In genomic region chr2:121019073-121019472, GRCh38 we compare ENCODE assay signal across 15 cellular contexts.
DNase-seq lines count a peak whose midpoint lies in the region; ATAC-seq and TF ChIP-seq lines count a peak whose summit lies in the region.
"Had no signal": no experiment of that assay in that cellular context is flagged by ENCODE, and none has a peak within 500 bp of the region (broad histone marks: within the 10 kb centered on the region; RNA-seq: fewer than 3 reads in every experiment).

No MANE protein-coding gene starts in this region.

- DNase-seq in RPMI8226 (peak; percentile 56), foreskin melanocyte (peak; percentile 18), midbrain (lab: John Stamatoyannopoulos, UW) (peak; percentile 4), type B pancreatic cell (ENCODE audit: extremely low spot score, unreplicated experiment) (peak; percentile 51), NCI-H345 (lab: John Stamatoyannopoulos, UW) (no peak), mesenchymal stem cell (no peak), NCI-H2029 (lab: John Stamatoyannopoulos, UW) (no peak)
- DNase-seq: activated naive CD8-positive, alpha-beta T cell treated with anti-CD3 and anti-CD28 coated beads, Interleukin-2, amount 50 U/mL, for 24 hours; cortex of kidney; GM23248; OCI-M1; T-helper 1 cell had no signal

- no peak overlapping the region for H2BK12ac ChIP-seq in mesenchymal stem cell (ENCODE audit: low read length in 2 of 2)

- no peak for ATAC-seq in GM21786 (IDR thresholded peaks at IDR 0.05; ENCODE audit: unreplicated experiment)
- ATAC-seq: activated CD4-positive, CD25-positive, alpha-beta regulatory T cell treated with anti-CD3 and anti-CD28 coated beads, Interleukin-2, amount 50 U/mL, for 24 hours; activated naive CD8-positive, alpha-beta T cell treated with anti-CD3 and anti-CD28 coated beads, Interleukin-2, amount 50 U/mL, for 24 hours had no signal

- H3K9ac ChIP-seq in mesenchymal stem cell (ENCODE audit: low read length) = no peak overlapping the region
- H3K9ac ChIP-seq: BLaER1, GM23248 had no signal

- H3K27ac ChIP-seq in mesenchymal stem cell (ENCODE audit: low read length, poor library complexity, severe bottlenecking) = no peak overlapping the region
- H3K27ac ChIP-seq: BLaER1, GM23248 had no signal

- no peak overlapping the region for H3K27ac Mint-ChIP-seq in type B pancreatic cell
- H3K27ac Mint-ChIP-seq: activated naive CD8-positive, alpha-beta T cell treated with anti-CD3 and anti-CD28 coated beads, Interleukin-2, amount 50 U/mL, for 24 hours had no signal

- no peaks in the 10 kb centered on the region for H3K36me3 ChIP-seq in mesenchymal stem cell (ENCODE audit: control insufficient read depth in 1 of 2, insufficient read depth in 2 of 2, low read depth in 1 of 2, low read length in 2 of 2)
- H3K36me3 ChIP-seq: BLaER1 had no signal

- peaks cover 9 to 22% of the 10 kb centered on the region in 2 experiments for H3K27me3 ChIP-seq in mesenchymal stem cell (ENCODE audit: control insufficient read depth in 1 of 2, insufficient read depth in 1 of 2, low read length in 2 of 2)
- H3K27me3 ChIP-seq: BLaER1 had no signal

- no peak overlapping the region for H3K14ac ChIP-seq in mesenchymal stem cell (ENCODE audit: low read length in 2 of 2)

- WGBS in mesenchymal stem cell = 83% methylated on average over 12 of the region's 12 CpGs

- peaks cover 13% of the 10 kb centered on the region for H3K27me3 Mint-ChIP-seq in type B pancreatic cell

- H3K4me2 ChIP-seq in mesenchymal stem cell (ENCODE audit: low read length, poor library complexity, severe bottlenecking) = no peak overlapping the region
- H3K4me2 ChIP-seq: BLaER1 had no signal

- TF ChIP-seq CTCF in type B pancreatic cell (conservative IDR thresholded peaks at IDR 0.05) = no peak

- no peak overlapping the region for H2AFZ ChIP-seq in mesenchymal stem cell (ENCODE audit: low read depth, low read length)
- H2AFZ ChIP-seq: GM23248 had no signal

- H4K91ac ChIP-seq in mesenchymal stem cell (ENCODE audit: low read length) = no peak overlapping the region

- peaks cover 4% of the 10 kb centered on the region for H3K9me3 Mint-ChIP-seq in type B pancreatic cell

- no peak overlapping the region for H4K8ac ChIP-seq in mesenchymal stem cell (ENCODE audit: low read length)

- H2BK5ac ChIP-seq in mesenchymal stem cell (ENCODE audit: low read depth, low read length, poor library complexity, severe bottlenecking) = no peak overlapping the region

- no peak overlapping the region for H3K4me3 Mint-ChIP-seq in type B pancreatic cell
- H3K4me3 Mint-ChIP-seq: activated naive CD8-positive, alpha-beta T cell treated with anti-CD3 and anti-CD28 coated beads, Interleukin-2, amount 50 U/mL, for 24 hours had no signal

- H3K4ac ChIP-seq in mesenchymal stem cell (ENCODE audit: low read depth in 1 of 2, low read length in 2 of 2) = no peak overlapping the region

- H3K18ac ChIP-seq in mesenchymal stem cell (ENCODE audit: low read depth in 1 of 2, low read length in 2 of 2) = no peak overlapping the region

- no peak overlapping the region for H2AK5ac ChIP-seq in mesenchymal stem cell (ENCODE audit: low read length, severe bottlenecking)

- H3K79me1 ChIP-seq in mesenchymal stem cell (replicated peaks; ENCODE audit: low read length, poor library complexity, severe bottlenecking) = no peaks in the 10 kb centered on the region

- peaks cover 3% of the 10 kb centered on the region for H3K36me3 Mint-ChIP-seq in type B pancreatic cell

- no peak overlapping the region for H3K23ac ChIP-seq in mesenchymal stem cell (ENCODE audit: low read length in 2 of 2)

- H2BK120ac ChIP-seq in mesenchymal stem cell (ENCODE audit: low read depth, low read length) = no peak overlapping the region

- H3K4me1 ChIP-seq in mesenchymal stem cell (ENCODE audit: control insufficient read depth, insufficient read depth, low read depth, low read length) = peaks cover 6% of the 10 kb centered on the region

- peaks cover 21% of the 10 kb centered on the region for H3K4me1 Mint-ChIP-seq in type B pancreatic cell (ENCODE audit: unreplicated experiment)
- H3K4me1 Mint-ChIP-seq: activated naive CD8-positive, alpha-beta T cell treated with anti-CD3 and anti-CD28 coated beads, Interleukin-2, amount 50 U/mL, for 24 hours had no signal

- no peak overlapping the region for H2BK15ac ChIP-seq in mesenchymal stem cell (ENCODE audit: low read depth, poor library complexity, severe bottlenecking)

- no peaks in the 10 kb centered on the region for H3K9me3 ChIP-seq in mesenchymal stem cell (ENCODE audit: control insufficient read depth, low read length)

- H3K4me3 ChIP-seq in mesenchymal stem cell (ENCODE audit: insufficient read depth in 1 of 2, low read depth in 1 of 2, low read length in 2 of 2) = no peak overlapping the region
- H3K4me3 ChIP-seq: BLaER1, GM23248 had no signal

Comparison
In these comparisons a context has a peak if more than half of its experiments do, and no peak if none do; other contexts are left out.
1. DNase-seq: peak in RPMI8226 (single experiment), foreskin melanocyte (single experiment), midbrain (single experiment) and type B pancreatic cell (single experiment); none in NCI-H345 (single experiment), mesenchymal stem cell (single experiment) and NCI-H2029 (single experiment).